Comparison of ENCODE assay signal across 2 cellular contexts in genomic region chr17:77307479-77308198, GRCh38.
A peak's percentile ranks its signal among the peaks of the same experiment; 100 is the strongest.
TF ChIP-seq lines count a peak whose summit lies in the region.

No MANE protein-coding gene starts in this region.

TF ChIP-seq in WTC11, 78 proteins besides CTCF, POLR2A, EP300 and RAD21 (continues in another document):
- TF ChIP-seq, protein P1, sequence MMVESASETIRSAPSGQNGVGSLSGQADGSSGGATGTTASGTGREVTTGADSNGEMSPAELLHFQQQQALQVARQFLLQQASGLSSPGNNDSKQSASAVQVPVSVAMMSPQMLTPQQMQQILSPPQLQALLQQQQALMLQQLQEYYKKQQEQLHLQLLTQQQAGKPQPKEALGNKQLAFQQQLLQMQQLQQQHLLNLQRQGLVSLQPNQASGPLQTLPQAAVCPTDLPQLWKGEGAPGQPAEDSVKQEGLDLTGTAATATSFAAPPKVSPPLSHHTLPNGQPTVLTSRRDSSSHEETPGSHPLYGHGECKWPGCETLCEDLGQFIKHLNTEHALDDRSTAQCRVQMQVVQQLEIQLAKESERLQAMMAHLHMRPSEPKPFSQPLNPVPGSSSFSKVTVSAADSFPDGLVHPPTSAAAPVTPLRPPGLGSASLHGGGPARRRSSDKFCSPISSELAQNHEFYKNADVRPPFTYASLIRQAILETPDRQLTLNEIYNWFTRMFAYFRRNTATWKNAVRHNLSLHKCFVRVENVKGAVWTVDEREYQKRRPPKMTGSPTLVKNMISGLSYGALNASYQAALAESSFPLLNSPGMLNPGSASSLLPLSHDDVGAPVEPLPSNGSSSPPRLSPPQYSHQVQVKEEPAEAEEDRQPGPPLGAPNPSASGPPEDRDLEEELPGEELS (CRISPR knock-in tag; IDR thresholded peaks at IDR 0.05), result no peak
- TF ChIP-seq ERG (CRISPR knock-in tag; IDR thresholded peaks at IDR 0.05), result no peak
- TF ChIP-seq GRHL2 (CRISPR knock-in tag; IDR thresholded peaks at IDR 0.05; ENCODE audit: insufficient replicate concordance, severe bottlenecking), result no peak
- TF ChIP-seq ZNF416 (CRISPR knock-in tag; IDR thresholded peaks at IDR 0.05), result no peak
- TF ChIP-seq, protein P2, sequence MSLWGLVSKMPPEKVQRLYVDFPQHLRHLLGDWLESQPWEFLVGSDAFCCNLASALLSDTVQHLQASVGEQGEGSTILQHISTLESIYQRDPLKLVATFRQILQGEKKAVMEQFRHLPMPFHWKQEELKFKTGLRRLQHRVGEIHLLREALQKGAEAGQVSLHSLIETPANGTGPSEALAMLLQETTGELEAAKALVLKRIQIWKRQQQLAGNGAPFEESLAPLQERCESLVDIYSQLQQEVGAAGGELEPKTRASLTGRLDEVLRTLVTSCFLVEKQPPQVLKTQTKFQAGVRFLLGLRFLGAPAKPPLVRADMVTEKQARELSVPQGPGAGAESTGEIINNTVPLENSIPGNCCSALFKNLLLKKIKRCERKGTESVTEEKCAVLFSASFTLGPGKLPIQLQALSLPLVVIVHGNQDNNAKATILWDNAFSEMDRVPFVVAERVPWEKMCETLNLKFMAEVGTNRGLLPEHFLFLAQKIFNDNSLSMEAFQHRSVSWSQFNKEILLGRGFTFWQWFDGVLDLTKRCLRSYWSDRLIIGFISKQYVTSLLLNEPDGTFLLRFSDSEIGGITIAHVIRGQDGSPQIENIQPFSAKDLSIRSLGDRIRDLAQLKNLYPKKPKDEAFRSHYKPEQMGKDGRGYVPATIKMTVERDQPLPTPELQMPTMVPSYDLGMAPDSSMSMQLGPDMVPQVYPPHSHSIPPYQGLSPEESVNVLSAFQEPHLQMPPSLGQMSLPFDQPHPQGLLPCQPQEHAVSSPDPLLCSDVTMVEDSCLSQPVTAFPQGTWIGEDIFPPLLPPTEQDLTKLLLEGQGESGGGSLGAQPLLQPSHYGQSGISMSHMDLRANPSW (CRISPR knock-in tag; conservative IDR thresholded peaks at IDR 0.05; ENCODE audit: low read depth), result no peak
- no peak for TF ChIP-seq CREM (CRISPR knock-in tag; IDR thresholded peaks at IDR 0.05)
- TF ChIP-seq OVOL2 (CRISPR knock-in tag; IDR thresholded peaks at IDR 0.05; ENCODE audit: borderline replicate concordance), result no peak
- TF ChIP-seq TCF7 (CRISPR knock-in tag; IDR thresholded peaks at IDR 0.05; ENCODE audit: low read depth), result no peak
- TF ChIP-seq ZNF281 (CRISPR knock-in tag; IDR thresholded peaks at IDR 0.05), result no peak
- TF ChIP-seq, protein P3, sequence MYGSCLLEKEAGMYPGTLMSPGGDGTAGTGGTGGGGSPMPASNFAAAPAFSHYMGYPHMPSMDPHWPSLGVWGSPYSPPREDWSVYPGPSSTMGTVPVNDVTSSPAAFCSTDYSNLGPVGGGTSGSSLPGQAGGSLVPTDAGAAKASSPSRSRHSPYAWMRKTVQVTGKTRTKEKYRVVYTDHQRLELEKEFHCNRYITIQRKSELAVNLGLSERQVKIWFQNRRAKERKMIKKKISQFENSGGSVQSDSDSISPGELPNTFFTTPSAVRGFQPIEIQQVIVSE (CRISPR knock-in tag; IDR thresholded peaks at IDR 0.05; ENCODE audit: borderline replicate concordance), result no peak
- TF ChIP-seq ATF3 (CRISPR knock-in tag; conservative IDR thresholded peaks at IDR 0.05), result no peak
- no peak for TF ChIP-seq SP1 (CRISPR knock-in tag; conservative IDR thresholded peaks at IDR 0.05)
- no peak for TF ChIP-seq EMX1 (CRISPR knock-in tag; IDR thresholded peaks at IDR 0.05)
- no peak for TF ChIP-seq KAT7 (CRISPR knock-in tag; IDR thresholded peaks at IDR 0.05; ENCODE audit: borderline replicate concordance)
- TF ChIP-seq, protein P4, sequence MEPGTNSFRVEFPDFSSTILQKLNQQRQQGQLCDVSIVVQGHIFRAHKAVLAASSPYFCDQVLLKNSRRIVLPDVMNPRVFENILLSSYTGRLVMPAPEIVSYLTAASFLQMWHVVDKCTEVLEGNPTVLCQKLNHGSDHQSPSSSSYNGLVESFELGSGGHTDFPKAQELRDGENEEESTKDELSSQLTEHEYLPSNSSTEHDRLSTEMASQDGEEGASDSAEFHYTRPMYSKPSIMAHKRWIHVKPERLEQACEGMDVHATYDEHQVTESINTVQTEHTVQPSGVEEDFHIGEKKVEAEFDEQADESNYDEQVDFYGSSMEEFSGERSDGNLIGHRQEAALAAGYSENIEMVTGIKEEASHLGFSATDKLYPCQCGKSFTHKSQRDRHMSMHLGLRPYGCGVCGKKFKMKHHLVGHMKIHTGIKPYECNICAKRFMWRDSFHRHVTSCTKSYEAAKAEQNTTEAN (CRISPR knock-in tag; IDR thresholded peaks at IDR 0.05), result no peak

TF ChIP-seq in HepG2, 621 proteins besides CTCF, POLR2A, EP300 and RAD21 (continues in another document):
- TF ChIP-seq MLXIP (CRISPR knock-in tag; IDR thresholded peaks at IDR 0.05; ENCODE audit: borderline replicate concordance) (no peak), ZNF749 (CRISPR knock-in tag; IDR thresholded peaks at IDR 0.05; ENCODE audit: borderline replicate concordance) (no peak), BATF2 (CRISPR knock-in tag; IDR thresholded peaks at IDR 0.05) (0 out of 2 replicates have a peak, but pooled peaks have one; percentile 45), KDM5B (CRISPR knock-in tag; IDR thresholded peaks at IDR 0.05; ENCODE audit: borderline replicate concordance) (0 out of 2 replicates have a peak, but pooled peaks have one; percentile 14), ZNF709 (CRISPR knock-in tag; IDR thresholded peaks at IDR 0.05) (no peak), SALL2 (CRISPR knock-in tag; IDR thresholded peaks at IDR 0.05) (0 out of 2 replicates have a peak, but pooled peaks have one; percentile 1), SNRNP70 (IDR thresholded peaks at IDR 0.05; ENCODE audit: low read depth, low read length) (no peak), ATRX (CRISPR knock-in tag; IDR thresholded peaks at IDR 0.05; ENCODE audit: borderline replicate concordance) (no peak), ZNF343 (CRISPR knock-in tag; IDR thresholded peaks at IDR 0.05) (peak; percentile 47; the same call in 1 of the 2 replicates)
- TF ChIP-seq, protein P5, sequence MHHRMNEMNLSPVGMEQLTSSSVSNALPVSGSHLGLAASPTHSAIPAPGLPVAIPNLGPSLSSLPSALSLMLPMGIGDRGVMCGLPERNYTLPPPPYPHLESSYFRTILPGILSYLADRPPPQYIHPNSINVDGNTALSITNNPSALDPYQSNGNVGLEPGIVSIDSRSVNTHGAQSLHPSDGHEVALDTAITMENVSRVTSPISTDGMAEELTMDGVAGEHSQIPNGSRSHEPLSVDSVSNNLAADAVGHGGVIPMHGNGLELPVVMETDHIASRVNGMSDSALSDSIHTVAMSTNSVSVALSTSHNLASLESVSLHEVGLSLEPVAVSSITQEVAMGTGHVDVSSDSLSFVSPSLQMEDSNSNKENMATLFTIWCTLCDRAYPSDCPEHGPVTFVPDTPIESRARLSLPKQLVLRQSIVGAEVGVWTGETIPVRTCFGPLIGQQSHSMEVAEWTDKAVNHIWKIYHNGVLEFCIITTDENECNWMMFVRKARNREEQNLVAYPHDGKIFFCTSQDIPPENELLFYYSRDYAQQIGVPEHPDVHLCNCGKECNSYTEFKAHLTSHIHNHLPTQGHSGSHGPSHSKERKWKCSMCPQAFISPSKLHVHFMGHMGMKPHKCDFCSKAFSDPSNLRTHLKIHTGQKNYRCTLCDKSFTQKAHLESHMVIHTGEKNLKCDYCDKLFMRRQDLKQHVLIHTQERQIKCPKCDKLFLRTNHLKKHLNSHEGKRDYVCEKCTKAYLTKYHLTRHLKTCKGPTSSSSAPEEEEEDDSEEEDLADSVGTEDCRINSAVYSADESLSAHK (CRISPR knock-in tag; IDR thresholded peaks at IDR 0.05; ENCODE audit: borderline replicate concordance), result no peak
- TF ChIP-seq, protein P6, sequence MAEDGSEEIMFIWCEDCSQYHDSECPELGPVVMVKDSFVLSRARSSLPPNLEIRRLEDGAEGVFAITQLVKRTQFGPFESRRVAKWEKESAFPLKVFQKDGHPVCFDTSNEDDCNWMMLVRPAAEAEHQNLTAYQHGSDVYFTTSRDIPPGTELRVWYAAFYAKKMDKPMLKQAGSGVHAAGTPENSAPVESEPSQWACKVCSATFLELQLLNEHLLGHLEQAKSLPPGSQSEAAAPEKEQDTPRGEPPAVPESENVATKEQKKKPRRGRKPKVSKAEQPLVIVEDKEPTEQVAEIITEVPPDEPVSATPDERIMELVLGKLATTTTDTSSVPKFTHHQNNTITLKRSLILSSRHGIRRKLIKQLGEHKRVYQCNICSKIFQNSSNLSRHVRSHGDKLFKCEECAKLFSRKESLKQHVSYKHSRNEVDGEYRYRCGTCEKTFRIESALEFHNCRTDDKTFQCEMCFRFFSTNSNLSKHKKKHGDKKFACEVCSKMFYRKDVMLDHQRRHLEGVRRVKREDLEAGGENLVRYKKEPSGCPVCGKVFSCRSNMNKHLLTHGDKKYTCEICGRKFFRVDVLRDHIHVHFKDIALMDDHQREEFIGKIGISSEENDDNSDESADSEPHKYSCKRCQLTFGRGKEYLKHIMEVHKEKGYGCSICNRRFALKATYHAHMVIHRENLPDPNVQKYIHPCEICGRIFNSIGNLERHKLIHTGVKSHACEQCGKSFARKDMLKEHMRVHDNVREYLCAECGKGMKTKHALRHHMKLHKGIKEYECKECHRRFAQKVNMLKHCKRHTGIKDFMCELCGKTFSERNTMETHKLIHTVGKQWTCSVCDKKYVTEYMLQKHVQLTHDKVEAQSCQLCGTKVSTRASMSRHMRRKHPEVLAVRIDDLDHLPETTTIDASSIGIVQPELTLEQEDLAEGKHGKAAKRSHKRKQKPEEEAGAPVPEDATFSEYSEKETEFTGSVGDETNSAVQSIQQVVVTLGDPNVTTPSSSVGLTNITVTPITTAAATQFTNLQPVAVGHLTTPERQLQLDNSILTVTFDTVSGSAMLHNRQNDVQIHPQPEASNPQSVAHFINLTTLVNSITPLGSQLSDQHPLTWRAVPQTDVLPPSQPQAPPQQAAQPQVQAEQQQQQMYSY (CRISPR knock-in tag; IDR thresholded peaks at IDR 0.05), result no peak
- TF ChIP-seq, protein P7, sequence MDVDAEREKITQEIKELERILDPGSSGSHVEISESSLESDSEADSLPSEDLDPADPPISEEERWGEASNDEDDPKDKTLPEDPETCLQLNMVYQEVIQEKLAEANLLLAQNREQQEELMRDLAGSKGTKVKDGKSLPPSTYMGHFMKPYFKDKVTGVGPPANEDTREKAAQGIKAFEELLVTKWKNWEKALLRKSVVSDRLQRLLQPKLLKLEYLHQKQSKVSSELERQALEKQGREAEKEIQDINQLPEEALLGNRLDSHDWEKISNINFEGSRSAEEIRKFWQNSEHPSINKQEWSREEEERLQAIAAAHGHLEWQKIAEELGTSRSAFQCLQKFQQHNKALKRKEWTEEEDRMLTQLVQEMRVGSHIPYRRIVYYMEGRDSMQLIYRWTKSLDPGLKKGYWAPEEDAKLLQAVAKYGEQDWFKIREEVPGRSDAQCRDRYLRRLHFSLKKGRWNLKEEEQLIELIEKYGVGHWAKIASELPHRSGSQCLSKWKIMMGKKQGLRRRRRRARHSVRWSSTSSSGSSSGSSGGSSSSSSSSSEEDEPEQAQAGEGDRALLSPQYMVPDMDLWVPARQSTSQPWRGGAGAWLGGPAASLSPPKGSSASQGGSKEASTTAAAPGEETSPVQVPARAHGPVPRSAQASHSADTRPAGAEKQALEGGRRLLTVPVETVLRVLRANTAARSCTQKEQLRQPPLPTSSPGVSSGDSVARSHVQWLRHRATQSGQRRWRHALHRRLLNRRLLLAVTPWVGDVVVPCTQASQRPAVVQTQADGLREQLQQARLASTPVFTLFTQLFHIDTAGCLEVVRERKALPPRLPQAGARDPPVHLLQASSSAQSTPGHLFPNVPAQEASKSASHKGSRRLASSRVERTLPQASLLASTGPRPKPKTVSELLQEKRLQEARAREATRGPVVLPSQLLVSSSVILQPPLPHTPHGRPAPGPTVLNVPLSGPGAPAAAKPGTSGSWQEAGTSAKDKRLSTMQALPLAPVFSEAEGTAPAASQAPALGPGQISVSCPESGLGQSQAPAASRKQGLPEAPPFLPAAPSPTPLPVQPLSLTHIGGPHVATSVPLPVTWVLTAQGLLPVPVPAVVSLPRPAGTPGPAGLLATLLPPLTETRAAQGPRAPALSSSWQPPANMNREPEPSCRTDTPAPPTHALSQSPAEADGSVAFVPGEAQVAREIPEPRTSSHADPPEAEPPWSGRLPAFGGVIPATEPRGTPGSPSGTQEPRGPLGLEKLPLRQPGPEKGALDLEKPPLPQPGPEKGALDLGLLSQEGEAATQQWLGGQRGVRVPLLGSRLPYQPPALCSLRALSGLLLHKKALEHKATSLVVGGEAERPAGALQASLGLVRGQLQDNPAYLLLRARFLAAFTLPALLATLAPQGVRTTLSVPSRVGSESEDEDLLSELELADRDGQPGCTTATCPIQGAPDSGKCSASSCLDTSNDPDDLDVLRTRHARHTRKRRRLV (CRISPR knock-in tag; IDR thresholded peaks at IDR 0.05), result 0 out of 2 replicates have a peak, but pooled peaks have one; percentile 11
